Comparison of ENCODE assay signal across 2 cellular contexts in genomic region chr22:38467904-38468760, GRCh38.
TF ChIP-seq lines count a peak whose summit lies in the region.

KDELR3 (plus strand) TSS chr22:38468096; CDS start chr22:38468234, 138 bp downstream.

TF ChIP-seq in SK-N-SH treated with all-trans-retinoic acid at 6 μM for 48 hours, 23 proteins besides CTCF, POLR2A, EP300 and RAD21 (continued from another document):
- TF ChIP-seq TSHZ2 (CRISPR knock-in tag; IDR thresholded peaks at IDR 0.05): no peak
- TF ChIP-seq PPARA (CRISPR knock-in tag; IDR thresholded peaks at IDR 0.05; ENCODE audit: borderline replicate concordance): no peak
- no peak for TF ChIP-seq CSDC2 (CRISPR knock-in tag; IDR thresholded peaks at IDR 0.05)
- TF ChIP-seq ZFP30 (CRISPR knock-in tag; IDR thresholded peaks at IDR 0.05): no peak
- no peak for TF ChIP-seq PATZ1 (CRISPR knock-in tag; IDR thresholded peaks at IDR 0.05; ENCODE audit: borderline replicate concordance)
- TF ChIP-seq GLIS3 (CRISPR knock-in tag; IDR thresholded peaks at IDR 0.05): no peak
- no peak for TF ChIP-seq CREB5 (CRISPR knock-in tag; IDR thresholded peaks at IDR 0.05; ENCODE audit: low read depth)

TF ChIP-seq in GM12878, 131 proteins besides CTCF, POLR2A, EP300 and RAD21 (continued from another document):
- no peak for TF ChIP-seq MLLT1 (IDR thresholded peaks at IDR 0.05)
- 0 out of 2 replicates have a peak, but pooled peaks have one; percentile 28 for TF ChIP-seq ZNF687 (IDR thresholded peaks at IDR 0.05)
